Comparison of ENCODE assay signal across 8 cellular contexts in the genomic region with DNA sequence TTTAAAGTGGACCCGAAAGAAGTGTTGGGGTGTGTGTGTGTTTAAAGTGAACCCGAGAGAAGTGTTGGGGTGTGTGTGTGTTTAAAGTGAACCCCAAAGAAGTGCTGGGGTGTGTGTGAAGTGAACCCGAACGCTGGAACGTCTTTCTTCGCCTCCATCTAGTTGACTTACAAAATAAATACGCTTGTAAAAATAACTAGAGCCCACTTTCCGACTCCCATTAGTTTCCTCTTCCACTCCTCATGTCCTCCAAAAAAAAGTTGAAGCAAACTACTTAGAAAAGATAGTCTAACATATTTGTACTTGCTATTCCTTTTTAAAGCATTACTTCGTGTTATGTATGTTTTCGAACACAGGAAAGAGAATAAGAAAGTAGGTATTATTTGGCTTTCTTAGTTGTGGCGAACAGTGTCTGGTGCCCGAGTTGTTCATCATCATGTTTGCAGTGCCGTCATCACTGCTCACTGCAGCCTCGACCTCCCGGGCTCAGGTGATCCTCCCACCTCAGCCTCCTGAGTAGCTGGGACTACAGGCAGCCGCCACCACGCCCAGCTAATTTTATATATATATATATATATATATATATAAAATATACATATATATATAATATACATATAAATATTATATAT. TPM values are rescaled to one million over a fixed set of nuclear protein-coding genes. Genes with fewer than 3 reads are reported as not detected.
DNase-seq lines count a peak whose midpoint lies in the region; ATAC-seq and TF ChIP-seq lines count a peak whose summit lies in the region.

No MANE protein-coding gene starts in this region.

- H3K27ac ChIP-seq in skeletal muscle tissue (ENCODE audit: low read depth, low read length), result peak overlapping the region; percentile 95

- no peaks in the 10 kb centered on the region for H3K27me3 ChIP-seq in skeletal muscle tissue (ENCODE audit: control insufficient read depth in 3 of 3, insufficient read depth in 3 of 3, low read length in 3 of 3)

- peak overlapping the region; percentile 98 for H3K27ac Mint-ChIP-seq in activated T-helper 1 cell treated with anti-CD3 and anti-CD28 coated beads, Interleukin-12 subunit alpha, Interleukin-12 subunit beta, Interleukin-2, Interleukin-4 antibody, amounts not matched to agents 30 ng/mL and 10 ng/mL and 1 ng/mL, durations not matched to agents 14 hours and 24 hours and 36 hours
- H3K27ac Mint-ChIP-seq in glutamatergic neuron (ENCODE audit: unreplicated experiment), result peak overlapping the region; percentile 92

- in situ Hi-C loops in Caki2 (cut with HindIII; ENCODE audit: low pct_unique_long_range_greater_than_20kb, low sequenced_read_pairs), result no loop called here

- TF ChIP-seq CTCF in glutamatergic neuron (IDR thresholded peaks at IDR 0.05; ENCODE audit: partially characterized antibody, unreplicated experiment), result no peak

- DNase-seq in Caki2 (ENCODE audit: low read depth) (peak; percentile 29), glutamatergic neuron (no peak), Ammon's horn (ENCODE audit: low spot score) (no peak), mucosa of gallbladder (ENCODE audit: low spot score) (no peak)
- peak; percentile 11 for DNase-seq in Jurkat, Clone E6-1 (ENCODE audit: low read depth, low spot score)
- DNase-seq in activated T-helper 1 cell treated with anti-CD3 and anti-CD28 coated beads, Interleukin-12 subunit alpha, Interleukin-12 subunit beta, Interleukin-2, Interleukin-4 antibody, amounts not matched to agents 30 ng/mL and 10 ng/mL and 1 ng/mL, durations not matched to agents 14 hours and 24 hours and 36 hours (ENCODE audit: low spot score), result no peak

- peaks cover 0 to 15% (median 4%) of the 10 kb centered on the region in 3 donors for H3K4me1 ChIP-seq in skeletal muscle tissue (ENCODE audit: control insufficient read depth in 3 of 3, insufficient read depth in 3 of 3, low read length in 3 of 3)

- peaks cover 29% of the 10 kb centered on the region for H3K4me1 Mint-ChIP-seq in activated T-helper 1 cell treated with anti-CD3 and anti-CD28 coated beads, Interleukin-12 subunit alpha, Interleukin-12 subunit beta, Interleukin-2, Interleukin-4 antibody, amounts not matched to agents 30 ng/mL and 10 ng/mL and 1 ng/mL, durations not matched to agents 14 hours and 24 hours and 36 hours (ENCODE audit: low read depth)
- peaks cover 2% of the 10 kb centered on the region for H3K4me1 Mint-ChIP-seq in glutamatergic neuron (ENCODE audit: low read depth, unreplicated experiment)

- H3K9me3 Mint-ChIP-seq in activated T-helper 1 cell treated with anti-CD3 and anti-CD28 coated beads, Interleukin-12 subunit alpha, Interleukin-12 subunit beta, Interleukin-2, Interleukin-4 antibody, amounts not matched to agents 30 ng/mL and 10 ng/mL and 1 ng/mL, durations not matched to agents 14 hours and 24 hours and 36 hours, result no peaks in the 10 kb centered on the region
- peaks cover 4% of the 10 kb centered on the region for H3K9me3 Mint-ChIP-seq in glutamatergic neuron (ENCODE audit: unreplicated experiment)

- peaks cover 5% of the 10 kb centered on the region for H3K36me3 Mint-ChIP-seq in activated T-helper 1 cell treated with anti-CD3 and anti-CD28 coated beads, Interleukin-12 subunit alpha, Interleukin-12 subunit beta, Interleukin-2, Interleukin-4 antibody, amounts not matched to agents 30 ng/mL and 10 ng/mL and 1 ng/mL, durations not matched to agents 14 hours and 24 hours and 36 hours (ENCODE audit: low read depth)
- no peaks in the 10 kb centered on the region for H3K36me3 Mint-ChIP-seq in glutamatergic neuron (ENCODE audit: unreplicated experiment)

- ATAC-seq in HG02981 (IDR thresholded peaks at IDR 0.05; ENCODE audit: unreplicated experiment), result no peak

- intact Hi-C loops in activated T-helper 1 cell treated with anti-CD3 and anti-CD28 coated beads, Interleukin-12 subunit alpha, Interleukin-12 subunit beta, Interleukin-2, Interleukin-4 antibody, amounts not matched to agents 30 ng/mL and 10 ng/mL and 1 ng/mL, durations not matched to agents 14 hours and 24 hours and 36 hours (cut with micrococcal nuclease), result loop anchor here (2.0 kb wide), 1 partner anchor 57 kb away; no protein-coding TSS in a partner anchor

- H3K9ac ChIP-seq in skeletal muscle tissue (ENCODE audit: low read depth in 1 of 3, low read length in 3 of 3), result peak overlapping the region; percentile 84 to 97 (median 96)

- H3K9me3 ChIP-seq in skeletal muscle tissue (ENCODE audit: control insufficient read depth in 3 of 3, low read length in 3 of 3), result no peaks in the 10 kb centered on the region

- peaks cover 2% of the 10 kb centered on the region for H3K27me3 Mint-ChIP-seq in activated T-helper 1 cell treated with anti-CD3 and anti-CD28 coated beads, Interleukin-12 subunit alpha, Interleukin-12 subunit beta, Interleukin-2, Interleukin-4 antibody, amounts not matched to agents 30 ng/mL and 10 ng/mL and 1 ng/mL, durations not matched to agents 14 hours and 24 hours and 36 hours (ENCODE audit: insufficient read depth)
- peaks cover 10% of the 10 kb centered on the region for H3K27me3 Mint-ChIP-seq in glutamatergic neuron (ENCODE audit: unreplicated experiment)

- no peaks in the 10 kb centered on the region for H3K36me3 ChIP-seq in skeletal muscle tissue (ENCODE audit: control insufficient read depth in 3 of 3, insufficient read depth in 3 of 3, low read length in 3 of 3)

- peak overlapping the region; percentile 87 for H3K4me3 ChIP-seq in Jurkat, Clone E6-1 (ENCODE audit: low read length)
- H3K4me3 ChIP-seq in skeletal muscle tissue (ENCODE audit: low read length in 3 of 3), result peak overlapping the region; percentile 88 to 96 (median 89)

- H3K4me3 Mint-ChIP-seq in activated T-helper 1 cell treated with anti-CD3 and anti-CD28 coated beads, Interleukin-12 subunit alpha, Interleukin-12 subunit beta, Interleukin-2, Interleukin-4 antibody, amounts not matched to agents 30 ng/mL and 10 ng/mL and 1 ng/mL, durations not matched to agents 14 hours and 24 hours and 36 hours, result peak overlapping the region; percentile 98
- H3K4me3 Mint-ChIP-seq in glutamatergic neuron (ENCODE audit: unreplicated experiment), result peak overlapping the region; percentile 100

RNA-seq across cellular contexts. Expression of gene LRCH3, which starts 1.1 kb away (rescaled TPM):
- total RNA-seq in Caki2 (2014; rRNA removed; shearing (Covaris generic); ENCODE audit: low replicate concordance), result 13.3 and 18.5 TPM in 2 replicates
- polyA plus RNA-seq in Jurkat, Clone E6-1 (2012; ENCODE audit: insufficient read depth, insufficient read length), result 20.6 TPM
- total RNA-seq in activated T-helper 1 cell treated with anti-CD3 and anti-CD28 coated beads, Interleukin-12 subunit alpha, Interleukin-12 subunit beta, Interleukin-2, Interleukin-4 antibody, amounts not matched to agents 30 ng/mL and 10 ng/mL and 1 ng/mL, durations not matched to agents 14 hours and 24 hours and 36 hours, result 50.0 and 57.8 TPM in 2 replicates
- total RNA-seq in glutamatergic neuron (ENCODE audit: unreplicated experiment), result 79.0 TPM
- total RNA-seq in skeletal muscle tissue, result 48.0 TPM
- total RNA-seq in mucosa of gallbladder, result 54.0 TPM

RNA-seq across cellular contexts. Expression of gene FYTTD1, which starts 42.5 kb away (rescaled TPM):
- 25.3 and 46.5 TPM in 2 replicates for total RNA-seq in Caki2 (2014; rRNA removed; shearing (Covaris generic); ENCODE audit: low replicate concordance)
- 44.3 TPM for polyA plus RNA-seq in Jurkat, Clone E6-1 (2012; ENCODE audit: insufficient read depth, insufficient read length)
- total RNA-seq in activated T-helper 1 cell treated with anti-CD3 and anti-CD28 coated beads, Interleukin-12 subunit alpha, Interleukin-12 subunit beta, Interleukin-2, Interleukin-4 antibody, amounts not matched to agents 30 ng/mL and 10 ng/mL and 1 ng/mL, durations not matched to agents 14 hours and 24 hours and 36 hours, result 59.0 and 77.2 TPM in 2 replicates
- total RNA-seq in glutamatergic neuron (ENCODE audit: unreplicated experiment) (51.6 TPM), skeletal muscle tissue (22.4 TPM), mucosa of gallbladder (54.6 TPM)

RNA-seq across cellular contexts. Expression of gene RUBCN, which starts 55.4 kb away (rescaled TPM):
- total RNA-seq in Caki2 (2014; rRNA removed; shearing (Covaris generic); ENCODE audit: low replicate concordance), result 3.4 and 7.9 TPM in 2 replicates
- 11.5 TPM for polyA plus RNA-seq in Jurkat, Clone E6-1 (2012; ENCODE audit: insufficient read depth, insufficient read length)
- total RNA-seq in activated T-helper 1 cell treated with anti-CD3 and anti-CD28 coated beads, Interleukin-12 subunit alpha, Interleukin-12 subunit beta, Interleukin-2, Interleukin-4 antibody, amounts not matched to agents 30 ng/mL and 10 ng/mL and 1 ng/mL, durations not matched to agents 14 hours and 24 hours and 36 hours, result 44.7 and 45.2 TPM in 2 replicates
- total RNA-seq in glutamatergic neuron (ENCODE audit: unreplicated experiment) (46.1 TPM), skeletal muscle tissue (3.7 TPM), mucosa of gallbladder (29.3 TPM)

Comparison
In these comparisons a context has a peak if more than half of its experiments do, and no peak if none do; other contexts are left out.
1. DNase-seq: peak in Caki2 (single experiment) and Jurkat, Clone E6-1 (single experiment); none in activated T-helper 1 cell treated with anti-CD3 and anti-CD28 coated beads, Interleukin-12 subunit alpha, Interleukin-12 subunit beta, Interleukin-2, Interleukin-4 antibody, amounts not matched to agents 30 ng/mL and 10 ng/mL and 1 ng/mL, durations not matched to agents 14 hours and 24 hours and 36 hours (single experiment), glutamatergic neuron (single experiment), Ammon's horn (single experiment) and mucosa of gallbladder (single experiment).